Comparison of ENCODE assay signal across 27 cellular contexts in the genomic region with DNA sequence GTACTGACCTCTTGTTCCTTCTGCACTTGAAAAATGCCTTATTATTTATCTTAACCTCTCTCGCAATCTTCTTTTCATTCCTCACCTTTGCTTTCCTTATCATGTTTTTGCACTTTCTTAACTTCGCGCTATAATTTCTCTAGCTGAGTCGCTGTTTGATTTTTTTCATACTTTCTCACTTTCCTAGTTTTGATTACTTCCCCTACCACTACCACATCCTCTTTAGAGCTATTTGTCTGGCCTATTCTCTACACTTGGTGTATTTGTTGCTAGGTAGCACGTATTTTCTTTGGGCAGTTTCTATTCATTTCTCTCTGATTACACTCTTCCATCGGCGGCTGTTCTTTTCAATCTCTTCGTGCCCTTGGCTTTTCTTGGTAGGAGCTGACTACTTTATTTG.
A peak's percentile ranks its signal among the peaks of the same experiment; 100 is the strongest.
DNase-seq lines count a peak whose midpoint lies in the region; ATAC-seq, FAIRE-seq and TF ChIP-seq lines count a peak whose summit lies in the region.
"Had no signal": no experiment of that assay in that cellular context is flagged by ENCODE, and none has a peak within 500 bp of the region (broad histone marks: within the 10 kb centered on the region; RNA-seq: fewer than 3 reads in every experiment).

No MANE protein-coding gene starts in this region.

- BruUV-seq in endothelial cell of umbilical vein (replicated peaks; lab: Mats Ljungman, UMichigan): no TSS peak

- H3K9me3 Mint-ChIP-seq in CD8-positive, alpha-beta T cell: no peaks in the 10 kb centered on the region
- H3K9me3 Mint-ChIP-seq: activated T-cell treated with anti-CD3 and anti-CD28 coated beads, Interleukin-2, amount 50 U/mL, for 24 hours; endodermal cell; T-helper 1 cell treated with Interleukin-12 subunit alpha and Interleukin-12 subunit beta and Interleukin-4 antibody, amounts not matched to agents 30 μg/mL and 1 μg/mL, for 36 hours had no signal

- H3K4me2 ChIP-seq in endothelial cell of umbilical vein (ENCODE audit: insufficient read depth, low read length): no peak overlapping the region

- no peak for FAIRE-seq in endothelial cell of umbilical vein (lab: Jason Lieb, UNC)
- FAIRE-seq: H1 had no signal

- H3K79me2 ChIP-seq in endothelial cell of umbilical vein (ENCODE audit: control insufficient read depth, insufficient read depth, low read length): no peaks in the 10 kb centered on the region

- no peaks in the 10 kb centered on the region for H3K9me1 ChIP-seq in endothelial cell of umbilical vein (replicated peaks; ENCODE audit: control insufficient read depth, extremely low read depth, insufficient read depth, low read length)

- peaks cover 6% of the 10 kb centered on the region for H3K27me3 Mint-ChIP-seq in CD8-positive, alpha-beta T cell (ENCODE audit: low read depth)
- H3K27me3 Mint-ChIP-seq: activated T-cell treated with anti-CD3 and anti-CD28 coated beads, Interleukin-2, amount 50 U/mL, for 24 hours; stimulated activated memory B cell treated with anti-CD40 and anti-IgM and Interleukin-4, amounts not matched to agents 10 μg/mL and 1 μg/mL and 100 μg/mL, for 72 hours had no signal

- no peaks in the 10 kb centered on the region for H3K36me3 Mint-ChIP-seq in CD8-positive, alpha-beta T cell
- H3K36me3 Mint-ChIP-seq: CD14-positive monocyte; naive B cell; stimulated activated memory B cell treated with anti-CD40 and anti-IgM and Interleukin-4, amounts not matched to agents 10 μg/mL and 1 μg/mL and 100 μg/mL, for 72 hours had no signal

- POLR2A ChIA-PET in CD8-positive, alpha-beta T cell (lab: Charles Lee): interaction anchor here (1.2 kb wide), 1 partner anchor 9 kb away, joined by 3 read pairs; no protein-coding TSS in a partner anchor
- POLR2A ChIA-PET in endothelial cell of umbilical vein (lab: Charles Lee): no interaction called here

- H3K9ac ChIP-seq in endothelial cell of umbilical vein (replicated peaks; ENCODE audit: extremely low read depth, insufficient read depth, low read length): no peak overlapping the region

- no peak overlapping the region for H3K4me3 ChIP-seq in CD8-positive, alpha-beta T cell (ENCODE audit: low read depth, low read length)
- H3K4me3 ChIP-seq in Jurkat, Clone E6-1 (ENCODE audit: low read length): no peak overlapping the region
- no peak overlapping the region for H3K4me3 ChIP-seq in endothelial cell of umbilical vein (replicated peaks in 1 of 3; ENCODE audit: insufficient read depth in 1 of 3, low read depth in 1 of 3, low read length in 3 of 3)
- H3K4me3 ChIP-seq in testis: no peak overlapping the region
- no peak overlapping the region for H3K4me3 ChIP-seq in foreskin fibroblast (ENCODE audit: low read depth in 1 of 2, low read length in 2 of 2)
- H3K4me3 ChIP-seq: MG63, SJSA1, spleen, uterus had no signal

- no peak for ATAC-seq in CD8-positive, alpha-beta T cell
- peak; percentile 74 for ATAC-seq in GM18868 (IDR thresholded peaks at IDR 0.05; ENCODE audit: unreplicated experiment)
- ATAC-seq: activated CD4-positive, alpha-beta T cell treated with anti-CD3 and anti-CD28 coated beads for 36 hours; left ventricle myocardium superior; stimulated activated memory B cell treated with anti-CD40 and anti-IgM and Interleukin-4, amounts not matched to agents 10 μg/mL and 1 μg/mL and 100 μg/mL, for 72 hours had no signal

- no peak for DNase-seq in CD8-positive, alpha-beta T cell
- DNase-seq in Jurkat, Clone E6-1 (ENCODE audit: low read depth, low spot score): peak; percentile 38
- DNase-seq in endothelial cell of umbilical vein (ENCODE audit: low read depth, low spot score) (peak; percentile 32), testis (no peak), NCI-H1930 (lab: John Stamatoyannopoulos, UW) (no peak), foreskin fibroblast (no peak)
- DNase-seq: activated CD4-positive, alpha-beta T cell treated with anti-CD3 and anti-CD28 coated beads for 36 hours; activated T-cell treated with anti-CD3 and anti-CD28 coated beads, Interleukin-2, amount 50 U/mL, for 24 hours; cortex of kidney; EL; endodermal cell; IMR-90; islet precursor cell; left ventricle myocardium superior; MG63; naive B cell; NCI-H1694; NCI-H526 treated with DMSO at 0.1 percent for 48 hours; spleen; stimulated activated CD4-positive, alpha-beta T cell treated with anti-CD3 and anti-CD28 coated beads, Interleukin-4, amount 100 ng/mL, for 1 hour; uterus had no signal

- no peaks in the 10 kb centered on the region for H3K36me3 ChIP-seq in CD8-positive, alpha-beta T cell (ENCODE audit: insufficient read depth, low read length)
- H3K36me3 ChIP-seq in endothelial cell of umbilical vein (ENCODE audit: control insufficient read depth in 2 of 2, extremely low read depth in 1 of 2, insufficient read depth in 2 of 2, low read length in 2 of 2): no peaks in the 10 kb centered on the region
- H3K36me3 ChIP-seq in testis (ENCODE audit: low read depth, missing control alignments): no peaks in the 10 kb centered on the region
- H3K36me3 ChIP-seq: MG63, SJSA1, spleen, uterus had no signal

- CTCF ChIA-PET in CD8-positive, alpha-beta T cell (lab: Charles Lee): interaction anchor here (0.6 kb wide), 1 partner anchor 157 kb away, joined by 3 read pairs; no protein-coding TSS in a partner anchor
- CTCF ChIA-PET in endothelial cell of umbilical vein (lab: Charles Lee): interaction anchor here (1.5 to 2.9 kb wide), 2 partner anchors 9 to 16 kb away, joined by 4 to 15 read pairs; no protein-coding TSS in a partner anchor

- peak overlapping the region; percentile 30 for H2AFZ ChIP-seq in endothelial cell of umbilical vein (ENCODE audit: low read depth, low read length)

- peaks cover 9% of the 10 kb centered on the region for H3K4me1 Mint-ChIP-seq in CD8-positive, alpha-beta T cell (ENCODE audit: low read depth)
- H3K4me1 Mint-ChIP-seq: activated CD4-positive, alpha-beta T cell treated with anti-CD3 and anti-CD28 coated beads for 36 hours; stimulated activated memory B cell treated with anti-CD40 and anti-IgM and Interleukin-4, amounts not matched to agents 10 μg/mL and 1 μg/mL and 100 μg/mL, for 72 hours had no signal

- H3K27me3 ChIP-seq in CD8-positive, alpha-beta T cell (ENCODE audit: insufficient read depth, low read length): no peaks in the 10 kb centered on the region
- H3K27me3 ChIP-seq in endothelial cell of umbilical vein (ENCODE audit: control insufficient read depth in 2 of 2, insufficient read depth in 2 of 2, low read length in 2 of 2) (peaks cover 0 to 1% of the 10 kb centered on the region in 2 experiments), testis (no peaks in the 10 kb centered on the region)
- H3K27me3 ChIP-seq: MG63, SJSA1, uterus had no signal

- peaks cover 8% of the 10 kb centered on the region for H3K4me1 ChIP-seq in CD8-positive, alpha-beta T cell (ENCODE audit: insufficient read depth, low read length)
- H3K4me1 ChIP-seq in endothelial cell of umbilical vein (ENCODE audit: control insufficient read depth, extremely low read depth, insufficient read depth, low read length) (no peaks in the 10 kb centered on the region), testis (peaks cover 7% of the 10 kb centered on the region)
- H3K4me1 ChIP-seq: spleen, uterus had no signal

- intact Hi-C loops in CD8-positive, alpha-beta T cell (cut with DNase I, micrococcal nuclease): no loop called here
- intact Hi-C loops in endothelial cell of umbilical vein (cut with micrococcal nuclease) (loop anchor here (5.0 kb wide), 1 partner anchor 699 kb away; no protein-coding TSS in a partner anchor), testis (cut with DNase I; ENCODE audit: low total_unique reads) (no loop called here)

- H4K20me1 ChIP-seq in endothelial cell of umbilical vein (replicated peaks; ENCODE audit: control insufficient read depth, extremely low read depth, insufficient read depth, low read length): no peaks in the 10 kb centered on the region

- WGBS in testis, 2 donors: 49 to 57% methylated on average over 8 of the region's 8 CpGs

- no peak for TF ChIP-seq CTCF in CD8-positive, alpha-beta T cell (IDR thresholded peaks at IDR 0.05)
- no peak for TF ChIP-seq CTCF in endothelial cell of umbilical vein (IDR thresholded peaks at IDR 0.05; ENCODE audit: extremely low read depth in 1 of 2, insufficient read depth in 1 of 2, low read depth in 1 of 2, low read length in 2 of 2)
- no peak for TF ChIP-seq CTCF in testis (IDR thresholded peaks at IDR 0.05)
- no peak for TF ChIP-seq CTCF in foreskin fibroblast (IDR thresholded peaks at IDR 0.05; ENCODE audit: low read depth, low read length)

- dilution Hi-C loops in endothelial cell of umbilical vein (cut with MboI; ENCODE audit: extremely low pct_ligation_motif_present, low sequenced_read_pairs): no loop called here

- H3K27ac ChIP-seq in CD8-positive, alpha-beta T cell (ENCODE audit: low read depth, low read length): no peak overlapping the region
- H3K27ac ChIP-seq in endothelial cell of umbilical vein (ENCODE audit: insufficient read depth, low read depth, low read length): no peak overlapping the region
- no peak overlapping the region for H3K27ac ChIP-seq in testis
- H3K27ac ChIP-seq: SJSA1, spleen, uterus had no signal

- H3K9me3 ChIP-seq in CD8-positive, alpha-beta T cell (ENCODE audit: low read length): no peaks in the 10 kb centered on the region
- H3K9me3 ChIP-seq in endothelial cell of umbilical vein (replicated peaks; ENCODE audit: control insufficient read depth, insufficient read depth, low read length) (no peaks in the 10 kb centered on the region), testis (no peaks in the 10 kb centered on the region)
- H3K9me3 ChIP-seq: MG63, SJSA1, spleen, uterus had no signal

- TF ChIP-seq POLR2A in endothelial cell of umbilical vein (IDR thresholded peaks at IDR 0.05; ENCODE audit: low read depth, low read length) (no peak), testis (IDR thresholded peaks at IDR 0.05) (no peak)

- peak overlapping the region; percentile 10 for H3K27ac Mint-ChIP-seq in CD8-positive, alpha-beta T cell
- H3K27ac Mint-ChIP-seq: activated CD4-positive, alpha-beta T cell treated with anti-CD3 and anti-CD28 coated beads for 36 hours; activated T-cell treated with anti-CD3 and anti-CD28 coated beads, Interleukin-2, amount 50 U/mL, for 24 hours; CD14-positive monocyte; endodermal cell; naive B cell; stimulated activated memory B cell treated with anti-CD40 and anti-IgM and Interleukin-4, amounts not matched to agents 10 μg/mL and 1 μg/mL and 100 μg/mL, for 72 hours; T-helper 1 cell treated with Interleukin-12 subunit alpha and Interleukin-12 subunit beta and Interleukin-4 antibody, amounts not matched to agents 30 μg/mL and 1 μg/mL, for 36 hours had no signal

- no peak overlapping the region for H3K4me3 Mint-ChIP-seq in CD8-positive, alpha-beta T cell
- H3K4me3 Mint-ChIP-seq: activated CD4-positive, alpha-beta T cell treated with anti-CD3 and anti-CD28 coated beads for 36 hours; activated T-cell treated with anti-CD3 and anti-CD28 coated beads, Interleukin-2, amount 50 U/mL, for 24 hours; CD14-positive monocyte; endodermal cell; naive B cell; stimulated activated memory B cell treated with anti-CD40 and anti-IgM and Interleukin-4, amounts not matched to agents 10 μg/mL and 1 μg/mL and 100 μg/mL, for 72 hours; T-helper 1 cell treated with Interleukin-12 subunit alpha and Interleukin-12 subunit beta and Interleukin-4 antibody, amounts not matched to agents 30 μg/mL and 1 μg/mL, for 36 hours had no signal

TF ChIP-seq in endothelial cell of umbilical vein, 7 proteins besides CTCF, POLR2A, EP300 and RAD21 (continues in another document):
- no peak for TF ChIP-seq EZH2 (IDR thresholded peaks at IDR 0.05; ENCODE audit: borderline replicate concordance, low read depth, low read length, severe bottlenecking)

Comparison
In these comparisons a context has a peak if more than half of its experiments do, and no peak if none do; other contexts are left out.
1. DNase-seq: peak in Jurkat, Clone E6-1 (single experiment) and endothelial cell of umbilical vein (single experiment); none in CD8-positive, alpha-beta T cell (0 of 7), testis (single experiment), NCI-H1930 (0 of 2) and foreskin fibroblast (0 of 2).